In genomic region chr1:29237906-29238600, GRCh38 we compare ENCODE assay signal across 8 cellular contexts. TPM values are rescaled to one million over a fixed set of nuclear protein-coding genes. Genes with fewer than 3 reads are reported as not detected.
DNase-seq lines count a peak whose midpoint lies in the region; ATAC-seq and TF ChIP-seq lines count a peak whose summit lies in the region.

No MANE protein-coding gene starts in this region.

- H3K9me3 ChIP-seq in WERI-Rb-1 (ENCODE audit: severe bottlenecking) = no peaks in the 10 kb centered on the region
- no peaks in the 10 kb centered on the region for H3K9me3 ChIP-seq in neural cell (ENCODE audit: low read length)

- H3K27ac ChIP-seq in WERI-Rb-1 (0 out of 2 replicates have a peak overlapping the region, but pooled peaks have one; percentile 35), neural cell (ENCODE audit: low read length) (no peak overlapping the region)

- H3F3A ChIP-seq in neural cell (ENCODE audit: insufficient read depth, low read length, poor library complexity, severe bottlenecking) = no peaks in the 10 kb centered on the region

- TF ChIP-seq RAD21 in neural cell (conservative IDR thresholded peaks at IDR 0.05) = no peak

- no peak overlapping the region for H3K4me2 ChIP-seq in neural cell (ENCODE audit: low read length)

- H3K36me3 ChIP-seq in WERI-Rb-1 (no peaks in the 10 kb centered on the region), neural cell (ENCODE audit: insufficient read depth, low read length) (no peaks in the 10 kb centered on the region)

- no peaks in the 10 kb centered on the region for H3K79me2 ChIP-seq in neural cell (replicated peaks; ENCODE audit: insufficient read depth, low read length)

- no peaks in the 10 kb centered on the region for H4K20me1 ChIP-seq in neural cell (ENCODE audit: insufficient read depth)

- no peak for TF ChIP-seq EP300 in neural cell (conservative IDR thresholded peaks at IDR 0.05; ENCODE audit: poor library complexity, severe bottlenecking)

- ATAC-seq in GM21447 (IDR thresholded peaks at IDR 0.05; ENCODE audit: unreplicated experiment) = no peak
- no peak for ATAC-seq in HG03571 (IDR thresholded peaks at IDR 0.05; ENCODE audit: unreplicated experiment)

- H3K9ac ChIP-seq in neural cell (ENCODE audit: low read length) = peak overlapping the region; percentile 12

- H3K27me3 ChIP-seq in WERI-Rb-1 (ENCODE audit: insufficient read depth, low read depth, severe bottlenecking) = no peaks in the 10 kb centered on the region
- peaks cover 34% of the 10 kb centered on the region for H3K27me3 ChIP-seq in neural cell (ENCODE audit: insufficient read depth, low read depth, low read length)

- peak; percentile 41 for DNase-seq in NCI-H2227 (lab: John Stamatoyannopoulos, UW; ENCODE audit: unreplicated experiment)
- no peak for DNase-seq in NCI-H2227 treated with DMSO at 0.1 percent for 48 hours (lab: John Stamatoyannopoulos, UW)
- no peak for DNase-seq in WERI-Rb-1
- DNase-seq in fibroblast of mammary gland (ENCODE audit: low read depth) = no peak
- DNase-seq in GM19238 (ENCODE audit: insufficient read length, low spot score) = no peak

- H3K9me2 ChIP-seq in neural cell (ENCODE audit: insufficient read depth, low read length) = no peaks in the 10 kb centered on the region

- TF ChIP-seq CTCF in WERI-Rb-1 (IDR thresholded peaks at IDR 0.05; ENCODE audit: low read depth, low read length) (no peak), fibroblast of mammary gland (conservative IDR thresholded peaks at IDR 0.05; ENCODE audit: control insufficient read depth, insufficient read depth, low read depth, low read length) (no peak), neural cell (IDR thresholded peaks at IDR 0.05; ENCODE audit: poor library complexity, severe bottlenecking) (no peak)

- H2AFZ ChIP-seq in neural cell (ENCODE audit: low read depth, low read length) = no peak overlapping the region

- H3K4me3 ChIP-seq in WERI-Rb-1 (ENCODE audit: low read depth, low read length) = peak overlapping the region; percentile 33
- H3K4me3 ChIP-seq in fibroblast of mammary gland (ENCODE audit: control insufficient read depth, low read depth, low read length) = peak overlapping the region; percentile 35
- H3K4me3 ChIP-seq in neural cell (ENCODE audit: low read length) = peak overlapping the region; percentile 60

TF ChIP-seq in neural cell, 6 proteins besides CTCF, POLR2A, EP300 and RAD21:
- peak; percentile 54 for TF ChIP-seq EZH2 (IDR thresholded peaks at IDR 0.05; ENCODE audit: borderline replicate concordance, insufficient read depth, low read length, poor library complexity, severe bottlenecking)
- TF ChIP-seq POLR2AphosphoS5 (IDR thresholded peaks at IDR 0.05) = peak; percentile 13
- TF ChIP-seq MXI1 (conservative IDR thresholded peaks at IDR 0.05; ENCODE audit: poor library complexity, severe bottlenecking) = no peak

RNA-seq across cellular contexts. Expression of gene PTPRU, which starts 1.7 kb away (rescaled TPM):
- 2.5 and 5.0 TPM in 2 replicates for polyA plus RNA-seq in neural cell
- polyA minus RNA-seq in neural cell = 8.3 and 10.1 TPM in 2 replicates

RNA-seq across cellular contexts. Expression of gene MECR, which starts 7.3 kb away (rescaled TPM):
- polyA plus RNA-seq in neural cell = 14.0 and 27.6 TPM in 2 replicates
- polyA minus RNA-seq in neural cell = 17.8 and 18.5 TPM in 2 replicates

RNA-seq across cellular contexts. Expression of gene SRSF4, which starts 56.4 kb away (rescaled TPM):
- 46.2 and 59.7 TPM in 2 replicates for polyA plus RNA-seq in neural cell
- 64.0 and 66.2 TPM in 2 replicates for polyA minus RNA-seq in neural cell
